Comparison of ENCODE assay signal across 10 cellular contexts in the genomic region with DNA sequence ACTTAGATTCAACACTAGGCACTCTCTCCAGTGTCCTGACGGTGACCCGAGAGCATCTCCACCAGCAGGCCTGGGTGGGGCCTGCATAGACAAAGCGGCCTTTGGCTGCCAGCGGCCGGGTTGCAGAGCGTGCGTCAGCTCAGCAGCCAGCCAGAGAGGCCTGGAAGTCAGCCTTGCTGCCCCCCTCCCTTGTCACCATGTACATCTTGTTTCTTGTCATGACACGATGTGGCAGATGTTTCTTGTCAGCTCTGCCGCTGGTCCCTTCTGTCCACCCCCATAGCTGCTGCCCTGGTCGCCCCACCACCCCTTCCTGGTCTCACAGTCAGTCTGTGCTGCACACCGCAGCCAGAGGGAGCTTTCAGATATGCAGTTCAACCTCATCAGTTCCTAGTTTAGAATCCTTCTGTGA. TPM values are rescaled to one million over a fixed set of nuclear protein-coding genes. Genes with fewer than 3 reads are reported as not detected.
DNase-seq lines count a peak whose midpoint lies in the region; ATAC-seq and TF ChIP-seq lines count a peak whose summit lies in the region.
"Had no signal": no experiment of that assay in that cellular context is flagged by ENCODE, and none has a peak within 500 bp of the region (broad histone marks: within the 10 kb centered on the region; RNA-seq: fewer than 3 reads in every experiment).

No MANE protein-coding gene starts in this region.

- no peak overlapping the region for H3K27ac Mint-ChIP-seq in activated naive CD4-positive, alpha-beta T cell treated with anti-CD3 and anti-CD28 coated beads, Interleukin-2, amount 10 ng/mL, durations not matched to agents 7 days and 5 days
- no peak overlapping the region for H3K27ac Mint-ChIP-seq in activated naive CD8-positive, alpha-beta T cell treated with anti-CD3 and anti-CD28 coated beads for 36 hours
- no peak overlapping the region for H3K27ac Mint-ChIP-seq in effector memory CD8-positive, alpha-beta T cell

- H3K36me3 Mint-ChIP-seq in activated naive CD4-positive, alpha-beta T cell treated with anti-CD3 and anti-CD28 coated beads, Interleukin-2, amount 10 ng/mL, durations not matched to agents 7 days and 5 days = no peaks in the 10 kb centered on the region
- H3K36me3 Mint-ChIP-seq in activated naive CD8-positive, alpha-beta T cell treated with anti-CD3 and anti-CD28 coated beads for 36 hours = no peaks in the 10 kb centered on the region
- H3K36me3 Mint-ChIP-seq in effector memory CD8-positive, alpha-beta T cell (ENCODE audit: insufficient read depth) = no peaks in the 10 kb centered on the region

- intact Hi-C loops in adrenal gland (cut with DNase I) = no loop called here

- no peak overlapping the region for H3K4me3 ChIP-seq in adrenal gland
- no peak overlapping the region for H3K4me3 ChIP-seq in cardiac muscle cell

- H3K4me1 Mint-ChIP-seq in activated naive CD4-positive, alpha-beta T cell treated with anti-CD3 and anti-CD28 coated beads, Interleukin-2, amount 10 ng/mL, durations not matched to agents 7 days and 5 days = no peaks in the 10 kb centered on the region
- no peaks in the 10 kb centered on the region for H3K4me1 Mint-ChIP-seq in activated naive CD8-positive, alpha-beta T cell treated with anti-CD3 and anti-CD28 coated beads for 36 hours
- H3K4me1 Mint-ChIP-seq in effector memory CD8-positive, alpha-beta T cell (ENCODE audit: low read depth in 2 of 2) = peaks cover 6 to 15% of the 10 kb centered on the region in 2 donors

- H3K9me3 ChIP-seq in adrenal gland (replicated peaks in 1 of 3) (no peaks in the 10 kb centered on the region), cardiac muscle cell (ENCODE audit: low read depth) (no peaks in the 10 kb centered on the region)

- H3K27ac ChIP-seq in adrenal gland (peak overlapping the region in 2 of 5 donors; percentile 79 to 80), cardiac muscle cell (no peak overlapping the region)

- CTCF ChIA-PET in activated naive CD4-positive, alpha-beta T cell treated with anti-CD3 and anti-CD28 coated beads, Interleukin-2, amount 10 ng/mL, durations not matched to agents 7 days and 5 days (lab: Charles Lee) = interaction anchor here (0.6 kb wide), 1 partner anchor 1239 kb away, joined by 4 read pairs; no protein-coding TSS in a partner anchor

- TF ChIP-seq CTCF in adrenal gland (IDR thresholded peaks at IDR 0.05) (peak in 4 of 6 experiments; percentile 17 to 45 (median 30)), cardiac muscle cell (IDR thresholded peaks at IDR 0.05; ENCODE audit: low read depth, low read length) (peak; percentile 51)

- DNase-seq in AG08396 (ENCODE audit: low spot score) (peak; percentile 84), adrenal gland (peak in 6 of 7 donors; percentile 42 to 95 (median 52)), cardiac muscle cell (ENCODE audit: low read depth in 1 of 2, low spot score in 1 of 2) (peak in 1 of 2 donors; percentile 86), nucleus accumbens (lab: John Stamatoyannopoulos, UW) (peak in 47 of 56 donors; percentile 11 to 79 (median 47))
- no peak for DNase-seq in activated naive CD4-positive, alpha-beta T cell treated with anti-CD3 and anti-CD28 coated beads, Interleukin-2, amount 10 ng/mL, durations not matched to agents 7 days and 5 days
- no peak for DNase-seq in activated naive CD8-positive, alpha-beta T cell treated with anti-CD3 and anti-CD28 coated beads for 36 hours
- no peak for DNase-seq in effector memory CD8-positive, alpha-beta T cell
- DNase-seq: AML-193, H7 had no signal

- no peaks in the 10 kb centered on the region for H3K9me3 Mint-ChIP-seq in activated naive CD4-positive, alpha-beta T cell treated with anti-CD3 and anti-CD28 coated beads, Interleukin-2, amount 10 ng/mL, durations not matched to agents 7 days and 5 days
- H3K9me3 Mint-ChIP-seq in activated naive CD8-positive, alpha-beta T cell treated with anti-CD3 and anti-CD28 coated beads for 36 hours = no peaks in the 10 kb centered on the region
- H3K9me3 Mint-ChIP-seq in effector memory CD8-positive, alpha-beta T cell = no peaks in the 10 kb centered on the region

- no peak for TF ChIP-seq POLR2A in adrenal gland (IDR thresholded peaks at IDR 0.05)

- H3K27me3 Mint-ChIP-seq in activated naive CD4-positive, alpha-beta T cell treated with anti-CD3 and anti-CD28 coated beads, Interleukin-2, amount 10 ng/mL, durations not matched to agents 7 days and 5 days = peaks cover 60% of the 10 kb centered on the region
- H3K27me3 Mint-ChIP-seq in activated naive CD8-positive, alpha-beta T cell treated with anti-CD3 and anti-CD28 coated beads for 36 hours = no peaks in the 10 kb centered on the region
- H3K27me3 Mint-ChIP-seq in effector memory CD8-positive, alpha-beta T cell = peaks cover 0 to 14% of the 10 kb centered on the region in 2 donors

- 65 to 77% (median 72%) methylated on average over 6 to 11 of the region's 11 CpGs for WGBS in adrenal gland, 4 donors

- H3K36me3 ChIP-seq in adrenal gland (replicated peaks in 1 of 2) = no peaks in the 10 kb centered on the region
- no peaks in the 10 kb centered on the region for H3K36me3 ChIP-seq in cardiac muscle cell

- ATAC-seq in GM21381 (IDR thresholded peaks at IDR 0.05; ENCODE audit: unreplicated experiment) = no peak
- no peak for ATAC-seq in effector memory CD8-positive, alpha-beta T cell (replicated peaks)

- no peak overlapping the region for H3K4me3 Mint-ChIP-seq in activated naive CD4-positive, alpha-beta T cell treated with anti-CD3 and anti-CD28 coated beads, Interleukin-2, amount 10 ng/mL, durations not matched to agents 7 days and 5 days
- no peak overlapping the region for H3K4me3 Mint-ChIP-seq in activated naive CD8-positive, alpha-beta T cell treated with anti-CD3 and anti-CD28 coated beads for 36 hours
- no peak overlapping the region for H3K4me3 Mint-ChIP-seq in effector memory CD8-positive, alpha-beta T cell

- H3K27me3 ChIP-seq in adrenal gland = no peaks in the 10 kb centered on the region
- no peaks in the 10 kb centered on the region for H3K27me3 ChIP-seq in cardiac muscle cell

- H3K4me1 ChIP-seq in adrenal gland (replicated peaks in 1 of 2) (peaks cover 3 to 14% of the 10 kb centered on the region in 2 donors), cardiac muscle cell (ENCODE audit: low read depth) (no peaks in the 10 kb centered on the region)

RNA-seq across cellular contexts. Expression of a gene that starts 33.1 kb away (rescaled TPM):
- total RNA-seq in adrenal gland (10 to 100 TPM; 30.3 to 89.2 (median 63.2) TPM), cardiac muscle cell (8.9 and 31.3 TPM in 2 replicates)
- polyA plus RNA-seq in adrenal gland (10 to 100 TPM; 11.8 to 52.4 (median 26.3) TPM), cardiac muscle cell (10.2 and 10.9 TPM in 2 replicates)
- 10 to 100 TPM; 11.6 to 12.5 TPM for total RNA-seq in activated naive CD8-positive, alpha-beta T cell treated with anti-CD3 and anti-CD28 coated beads for 36 hours

RNA-seq across cellular contexts. Expression of a gene that starts 59.2 kb away (rescaled TPM):
- total RNA-seq in adrenal gland (10 to 100 TPM in 1 of 8 donors, 1 to 10 TPM in 7; 2.5 to 10.9 (median 6.8) TPM), cardiac muscle cell (15.3 and 18.2 TPM in 2 replicates)
- polyA plus RNA-seq in adrenal gland (1 to 10 TPM; 4.0 to 8.7 (median 6.0) TPM), cardiac muscle cell (8.6 and 9.8 TPM in 2 replicates)
- under 1 TPM; 0.35 to 0.40 TPM for total RNA-seq in activated naive CD8-positive, alpha-beta T cell treated with anti-CD3 and anti-CD28 coated beads for 36 hours

Comparison
In these comparisons a context has a peak if more than half of its experiments do, and no peak if none do; other contexts are left out.
1. DNase-seq: peak in AG08396 (single experiment), adrenal gland (6 of 7) and nucleus accumbens (47 of 56); none in activated naive CD4-positive, alpha-beta T cell treated with anti-CD3 and anti-CD28 coated beads, Interleukin-2, amount 10 ng/mL, durations not matched to agents 7 days and 5 days (single experiment), activated naive CD8-positive, alpha-beta T cell treated with anti-CD3 and anti-CD28 coated beads for 36 hours (single experiment) and effector memory CD8-positive, alpha-beta T cell (0 of 3).